Comparison of ENCODE assay signal across 16 cellular contexts in the genomic region with DNA sequence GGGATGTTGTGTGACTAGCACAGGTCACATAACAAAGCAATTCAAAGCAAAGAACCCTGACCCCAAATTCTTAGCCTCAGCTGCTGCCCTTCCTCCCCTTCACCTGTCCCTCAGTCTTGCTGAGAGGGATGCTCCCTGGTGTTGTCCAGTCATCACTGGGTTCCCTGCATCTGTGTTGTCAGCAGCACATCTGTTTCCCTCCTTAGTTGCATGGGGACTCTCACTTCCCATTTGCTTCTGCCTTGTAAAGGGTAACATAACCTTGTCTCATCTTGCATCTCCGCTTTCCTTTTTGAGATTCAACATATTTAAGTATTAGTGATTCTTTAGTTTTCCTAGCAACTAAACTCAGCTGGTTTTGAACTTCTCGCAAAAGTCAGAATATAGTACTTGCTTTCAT. TPM values are rescaled to one million over a fixed set of nuclear protein-coding genes. Genes with fewer than 3 reads are reported as not detected.
DNase-seq lines count a peak whose midpoint lies in the region; ATAC-seq and TF ChIP-seq lines count a peak whose summit lies in the region.
"Had no signal": no experiment of that assay in that cellular context is flagged by ENCODE, and none has a peak within 500 bp of the region (broad histone marks: within the 10 kb centered on the region; RNA-seq: fewer than 3 reads in every experiment).

No MANE protein-coding gene starts in this region.

- H3K36me3 Mint-ChIP-seq in naive thymus-derived CD8-positive, alpha-beta T cell: peaks cover 0 to 1% (median 0%) of the 10 kb centered on the region in 3 donors

- no peak overlapping the region for H3K4me3 Mint-ChIP-seq in naive thymus-derived CD8-positive, alpha-beta T cell
- H3K4me3 Mint-ChIP-seq: activated T-cell treated with anti-CD3 and anti-CD28 coated beads, Interleukin-2, amount 50 U/mL, for 24 hours; stimulated activated naive CD8-positive, alpha-beta T cell treated with anti-CD3 and anti-CD28 coated beads, Interleukin-15, Interleukin-2, amounts not matched to agents 100 ng/mL and 50 ng/mL, for 24 hours had no signal

- H3K27ac ChIP-seq in DOHH2 (ENCODE audit: low read depth, low read length) (peak overlapping the region; percentile 95), body of pancreas (peak overlapping the region; percentile 82 to 94 (median 90))

- TF ChIP-seq POLR2A in body of pancreas (IDR thresholded peaks at IDR 0.05): no peak

- no peaks in the 10 kb centered on the region for H3K36me3 ChIP-seq in DOHH2 (ENCODE audit: control insufficient read depth, low read length)
- no peaks in the 10 kb centered on the region for H3K36me3 ChIP-seq in body of pancreas (replicated peaks in 1 of 2; ENCODE audit: insufficient read depth in 1 of 2, low read depth in 2 of 2)

- H3K9me3 Mint-ChIP-seq in naive thymus-derived CD8-positive, alpha-beta T cell: no peaks in the 10 kb centered on the region
- H3K9me3 Mint-ChIP-seq: activated T-cell treated with anti-CD3 and anti-CD28 coated beads, Interleukin-2, amount 50 U/mL, for 24 hours; stimulated activated naive CD8-positive, alpha-beta T cell treated with anti-CD3 and anti-CD28 coated beads, Interleukin-15, Interleukin-2, amounts not matched to agents 100 ng/mL and 50 ng/mL, for 24 hours had no signal

- H3K79me2 ChIP-seq in DOHH2 (ENCODE audit: control insufficient read depth, low read length): peaks cover 32% of the 10 kb centered on the region

- H3K27me3 ChIP-seq in DOHH2 (ENCODE audit: control insufficient read depth, low read length) (no peaks in the 10 kb centered on the region), body of pancreas (no peaks in the 10 kb centered on the region)

- H3K4me3 ChIP-seq in DOHH2 (ENCODE audit: low read length): peak overlapping the region; percentile 69
- no peak overlapping the region for H3K4me3 ChIP-seq in body of pancreas

- H3K9me3 ChIP-seq in DOHH2 (ENCODE audit: control insufficient read depth, insufficient read depth, low read length): no peaks in the 10 kb centered on the region
- no peaks in the 10 kb centered on the region for H3K9me3 ChIP-seq in body of pancreas

- 86 to 98% methylated on average over 2 of the region's 2 CpGs for WGBS in body of pancreas, 2 donors

- ATAC-seq in GM19395 (IDR thresholded peaks at IDR 0.05; ENCODE audit: unreplicated experiment): peak; percentile 53
- ATAC-seq in HG03045 (IDR thresholded peaks at IDR 0.05; ENCODE audit: unreplicated experiment): peak; percentile 55
- ATAC-seq in body of pancreas: no peak
- no peak for ATAC-seq in naive thymus-derived CD8-positive, alpha-beta T cell
- no peak for ATAC-seq in activated CD4-positive, CD25-positive, alpha-beta regulatory T cell treated with anti-CD3 and anti-CD28 coated beads, Interleukin-2, amount 50 U/mL, for 24 hours
- ATAC-seq in GM21381 (IDR thresholded peaks at IDR 0.05; ENCODE audit: unreplicated experiment): no peak

- H3F3A ChIP-seq in DOHH2 (ENCODE audit: control insufficient read depth, insufficient read depth): peaks cover 18% of the 10 kb centered on the region

- intact Hi-C loops in body of pancreas (cut with DNase I): no loop called here

- POLR2A ChIA-PET in naive thymus-derived CD8-positive, alpha-beta T cell (lab: Charles Lee): no interaction called here

- no peak for TF ChIP-seq CTCF in DOHH2 (IDR thresholded peaks at IDR 0.05; ENCODE audit: low read depth, low read length, poor library complexity, severe bottlenecking)
- TF ChIP-seq CTCF in body of pancreas (IDR thresholded peaks at IDR 0.05): no peak

- peak overlapping the region; percentile 83 for H3K4me2 ChIP-seq in DOHH2 (ENCODE audit: low read length)

- DNase-seq in body of pancreas: no peak
- DNase-seq in naive thymus-derived CD8-positive, alpha-beta T cell: no peak
- DNase-seq in stimulated activated CD4-positive, alpha-beta T cell treated with anti-CD3 and anti-CD28 coated beads, Interleukin-4, amount 100 ng/mL, for 24 hours: no peak
- DNase-seq: activated CD4-positive, alpha-beta T cell treated with anti-CD3 and anti-CD28 coated beads for 1 hour; activated T-cell treated with anti-CD3 and anti-CD28 coated beads, Interleukin-2, amount 50 U/mL, for 24 hours; AML-193; DND-41; GOT3; KBM-7; NCI-H2107 had no signal

- H3K4me1 ChIP-seq in DOHH2 (ENCODE audit: control insufficient read depth, low read length) (peaks cover 68% of the 10 kb centered on the region), body of pancreas (peaks cover 94% of the 10 kb centered on the region)

- 0 out of 2 replicates have a peak, but pooled peaks cover 7% of the 10 kb centered on the region for H4K20me1 ChIP-seq in DOHH2 (ENCODE audit: control insufficient read depth, insufficient read depth, low read depth, low read length)

- no peaks in the 10 kb centered on the region for H3K9me2 ChIP-seq in DOHH2 (replicated peaks; ENCODE audit: control insufficient read depth, low read length)

- H3K4me1 Mint-ChIP-seq in naive thymus-derived CD8-positive, alpha-beta T cell: peaks cover 19 to 45% (median 29%) of the 10 kb centered on the region in 4 donors

- no peaks in the 10 kb centered on the region for H3K27me3 Mint-ChIP-seq in naive thymus-derived CD8-positive, alpha-beta T cell
- H3K27me3 Mint-ChIP-seq: activated T-cell treated with anti-CD3 and anti-CD28 coated beads, Interleukin-2, amount 50 U/mL, for 24 hours; stimulated activated naive CD8-positive, alpha-beta T cell treated with anti-CD3 and anti-CD28 coated beads, Interleukin-15, Interleukin-2, amounts not matched to agents 100 ng/mL and 50 ng/mL, for 24 hours had no signal

- peak overlapping the region in 3 of 10 donors; percentile 19 to 73 (median 72) for H3K27ac Mint-ChIP-seq in naive thymus-derived CD8-positive, alpha-beta T cell
- H3K27ac Mint-ChIP-seq: activated T-cell treated with anti-CD3 and anti-CD28 coated beads, Interleukin-2, amount 50 U/mL, for 24 hours; stimulated activated naive CD8-positive, alpha-beta T cell treated with anti-CD3 and anti-CD28 coated beads, Interleukin-15, Interleukin-2, amounts not matched to agents 100 ng/mL and 50 ng/mL, for 24 hours had no signal

RNA-seq across cellular contexts. Expression of a gene that starts 54.0 kb away (rescaled TPM):
- 100 to 1,000 TPM in 1 of 2 donors, 10 to 100 TPM in 1; 83.3 to 359 TPM for total RNA-seq in body of pancreas
- total RNA-seq in naive thymus-derived CD8-positive, alpha-beta T cell: 100 to 1,000 TPM; 120 to 121 TPM
- 10 to 100 TPM; 80.4 to 92.8 (median 84.8) TPM for polyA plus RNA-seq in naive thymus-derived CD8-positive, alpha-beta T cell

Comparison
In these comparisons a context has a peak if more than half of its experiments do, and no peak if none do; other contexts are left out.
1. ATAC-seq: peak in GM19395 (single experiment) and HG03045 (single experiment); none in body of pancreas (single experiment), naive thymus-derived CD8-positive, alpha-beta T cell (0 of 2), activated CD4-positive, CD25-positive, alpha-beta regulatory T cell treated with anti-CD3 and anti-CD28 coated beads, Interleukin-2, amount 50 U/mL, for 24 hours (0 of 2) and GM21381 (single experiment).